ENCODE assay signal across 14 cellular contexts in genomic region chr14:95250936-95251335, GRCh38.
DNase-seq lines count a peak whose midpoint lies in the region; ATAC-seq and TF ChIP-seq lines count a peak whose summit lies in the region.
"Had no signal": no experiment of that assay in that cellular context is flagged by ENCODE, and none has a peak within 500 bp of the region (broad histone marks: within the 10 kb centered on the region; RNA-seq: fewer than 3 reads in every experiment).

No MANE protein-coding gene starts in this region.

- peaks cover 17 to 31% of the 10 kb centered on the region in 2 donors for H3K27me3 Mint-ChIP-seq in natural killer cell treated with Interleukin-12 subunit alpha and Interleukin-12 subunit beta and Interleukin-15 and Interleukin-18, amount 100 ng/mL, for 72 hours
- peaks cover 0 to 7% of the 10 kb centered on the region in 2 donors for H3K27me3 Mint-ChIP-seq in natural killer cell (ENCODE audit: low read depth in 2 of 2)

- H3K36me3 Mint-ChIP-seq in natural killer cell treated with Interleukin-12 subunit alpha and Interleukin-12 subunit beta and Interleukin-15 and Interleukin-18, amount 100 ng/mL, for 72 hours: no peaks in the 10 kb centered on the region
- H3K36me3 Mint-ChIP-seq in natural killer cell: no peaks in the 10 kb centered on the region

- no peak for ATAC-seq in natural killer cell treated with Interleukin-12 subunit alpha and Interleukin-12 subunit beta and Interleukin-15 and Interleukin-18, amount 100 ng/mL, for 72 hours
- ATAC-seq in natural killer cell (no peak), left lobe of liver (no peak), GM19023 (IDR thresholded peaks at IDR 0.05; ENCODE audit: unreplicated experiment) (no peak)

- peaks cover 0 to 6% of the 10 kb centered on the region in 2 donors for H3K4me1 Mint-ChIP-seq in natural killer cell treated with Interleukin-12 subunit alpha and Interleukin-12 subunit beta and Interleukin-15 and Interleukin-18, amount 100 ng/mL, for 72 hours (ENCODE audit: low read depth in 2 of 2)
- H3K4me1 Mint-ChIP-seq in natural killer cell: no peaks in the 10 kb centered on the region

- intact Hi-C loops in natural killer cell (cut with micrococcal nuclease): no loop called here

- no peak overlapping the region for H3K27ac Mint-ChIP-seq in natural killer cell treated with Interleukin-12 subunit alpha and Interleukin-12 subunit beta and Interleukin-15 and Interleukin-18, amount 100 ng/mL, for 72 hours
- no peak overlapping the region for H3K27ac Mint-ChIP-seq in natural killer cell

- TF ChIP-seq CTCF in natural killer cell (IDR thresholded peaks at IDR 0.05) (no peak), VCaP (conservative IDR thresholded peaks at IDR 0.05) (no peak)

- no peak overlapping the region for H3K4me3 Mint-ChIP-seq in natural killer cell treated with Interleukin-12 subunit alpha and Interleukin-12 subunit beta and Interleukin-15 and Interleukin-18, amount 100 ng/mL, for 72 hours
- no peak overlapping the region for H3K4me3 Mint-ChIP-seq in natural killer cell
- H3K4me3 Mint-ChIP-seq: CD14-positive monocyte had no signal

- H3K27ac ChIP-seq in VCaP (peak overlapping the region; percentile 47; the same call in 1 of the 2 replicates), temporal lobe (ENCODE audit: low read depth, low read length) (peak overlapping the region; percentile 4)
- H3K27ac ChIP-seq: SJSA1 had no signal

- H3K9me3 Mint-ChIP-seq in natural killer cell treated with Interleukin-12 subunit alpha and Interleukin-12 subunit beta and Interleukin-15 and Interleukin-18, amount 100 ng/mL, for 72 hours: no peaks in the 10 kb centered on the region
- H3K9me3 Mint-ChIP-seq in natural killer cell: no peaks in the 10 kb centered on the region

- DNase-seq in natural killer cell treated with Interleukin-12 subunit alpha and Interleukin-12 subunit beta and Interleukin-15 and Interleukin-18, amount 100 ng/mL, for 72 hours (ENCODE audit: low spot score): peak; percentile 38
- DNase-seq in natural killer cell (no peak), left lobe of liver (ENCODE audit: low spot score) (peak; percentile 11), EL (no peak)
- DNase-seq in stimulated activated CD4-positive, alpha-beta T cell treated with anti-CD3 and anti-CD28 coated beads, Interleukin-1b, Interleukin-23, amount 100 ng/mL, for 48 hours: no peak
- DNase-seq: NCI-H1694 treated with DMSO at 0.1 percent for 48 hours, NCI-H2171, NCI-H446 treated with DMSO at 0.1 percent for 48 hours, NCI-H748 treated with DMSO at 0.1 percent for 48 hours had no signal

Comparison
In these comparisons a context has a peak if more than half of its experiments do, and no peak if none do; other contexts are left out.
1. DNase-seq: peak in natural killer cell treated with Interleukin-12 subunit alpha and Interleukin-12 subunit beta and Interleukin-15 and Interleukin-18, amount 100 ng/mL, for 72 hours (single experiment) and left lobe of liver (single experiment); none in natural killer cell (single experiment), EL (single experiment) and stimulated activated CD4-positive, alpha-beta T cell treated with anti-CD3 and anti-CD28 coated beads, Interleukin-1b, Interleukin-23, amount 100 ng/mL, for 48 hours (single experiment).